ENCODE assay signal across 11 cellular contexts in the genomic region with DNA sequence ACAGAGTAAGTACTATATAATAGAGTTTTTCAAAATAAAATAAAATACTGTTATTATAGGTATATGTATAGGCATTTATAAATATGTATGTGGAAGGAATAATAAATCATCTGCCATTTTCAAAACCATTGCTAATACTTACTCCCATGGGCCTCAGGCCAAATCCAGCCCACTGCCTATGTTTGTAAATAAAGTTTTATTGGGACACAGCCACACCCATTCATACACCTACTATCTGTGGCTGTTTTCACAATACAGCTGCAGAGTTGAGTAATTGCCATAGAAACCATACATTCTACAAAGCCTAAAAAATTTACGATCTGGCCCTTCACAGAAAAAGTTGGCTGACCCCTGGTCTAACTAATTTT.
"Had no signal": no experiment of that assay in that cellular context is flagged by ENCODE, and none has a peak within 500 bp of the region (broad histone marks: within the 10 kb centered on the region; RNA-seq: fewer than 3 reads in every experiment).

No MANE protein-coding gene starts in this region.

- H3K27ac ChIP-seq: prostate gland, suprapubic skin had no signal

- FAIRE-seq: islet of Langerhans had no signal

- H3K4me3 ChIP-seq: prostate gland, suprapubic skin had no signal

- H3K27me3 ChIP-seq: suprapubic skin had no signal

- DNase-seq: activated B cell treated with CpG ODN at 0.5 μM for 24 hours; activated CD4-positive, alpha-beta T cell treated with anti-CD3 and anti-CD28 coated beads, Interleukin-2, amount 10 ng/mL, durations not matched to agents 24 days and 14 days; activated naive CD4-positive, alpha-beta T cell; activated naive CD8-positive, alpha-beta T cell treated with anti-CD3 and anti-CD28 coated beads, Interleukin-2, amount 10 ng/mL, durations not matched to agents 7 days and 5 days; effector memory CD8-positive, alpha-beta T cell; nucleus accumbens; SW 1271 had no signal

- H3K36me3 ChIP-seq: prostate gland had no signal

- H3K9me3 ChIP-seq: prostate gland, suprapubic skin had no signal

- ATAC-seq: effector memory CD8-positive, alpha-beta T cell; sciatic nerve had no signal

- H3K4me1 ChIP-seq: prostate gland, suprapubic skin had no signal
